19 cellular contexts compared by ENCODE assay signal in genomic region chr6:32615885-32616532, GRCh38. TPM values are rescaled to one million over a fixed set of nuclear protein-coding genes. Genes with fewer than 3 reads are reported as not detected.
DNase-seq lines count a peak whose midpoint lies in the region; ATAC-seq and TF ChIP-seq lines count a peak whose summit lies in the region.
"Had no signal": no experiment of that assay in that cellular context is flagged by ENCODE, and none has a peak within 500 bp of the region (broad histone marks: within the 10 kb centered on the region; RNA-seq: fewer than 3 reads in every experiment).

No MANE protein-coding gene starts in this region.

- peak overlapping the region in 8 of 11 experiments; percentile 12 to 46 (median 35); a peak in 9 of 22 replicates for H3K4me2 ChIP-seq in BLaER1 treated with 17β-estradiol and CSF1 and Interleukin-3, amounts not matched to agents 10 nM and 100 nM

- CTCF ChIA-PET in activated CD4-positive, alpha-beta T cell treated with anti-CD3 and anti-CD28 coated beads for 36 hours (lab: Charles Lee): interaction anchor here (1.0 to 1.2 kb wide), 2 partner anchors 86 to 287 kb away, joined by 3 read pairs; no protein-coding TSS in a partner anchor
- CTCF ChIA-PET in activated B cell treated with CpG ODN at 0.5 μM for 24 hours (lab: Charles Lee): interaction anchor here (0.9 kb wide), 1 partner anchor 21 kb away, joined by 4 read pairs; the partner anchor contains the start of gene HLA-DQA1
- CTCF ChIA-PET in CD4-positive, alpha-beta T cell (lab: Charles Lee): no interaction called here

- ATAC-seq in activated CD4-positive, alpha-beta T cell treated with anti-CD3 and anti-CD28 coated beads for 36 hours: peak; percentile 74
- no peak for ATAC-seq in activated B cell treated with CpG ODN at 0.5 μM for 24 hours (ENCODE audit: low read depth)
- ATAC-seq in naive B cell (ENCODE audit: low read depth in 2 of 2): peak in 1 of 2 donors; percentile 25
- no peak for ATAC-seq in CD4-positive, alpha-beta T cell (ENCODE audit: poor library complexity)

- TF ChIP-seq CTCF in activated B cell treated with CpG ODN at 0.5 μM for 24 hours (IDR thresholded peaks at IDR 0.05): no peak
- TF ChIP-seq CTCF in CD4-positive, alpha-beta T cell (IDR thresholded peaks at IDR 0.05): no peak

- H3K4me1 ChIP-seq in BLaER1 treated with 17β-estradiol and CSF1 and Interleukin-3, amounts not matched to agents 10 nM and 100 nM: peaks cover 0 to 13% (median 3%) of the 10 kb centered on the region in 10 experiments; a peak in 6 of 20 replicates

- peaks cover 21% of the 10 kb centered on the region for H3K4me1 Mint-ChIP-seq in activated CD4-positive, alpha-beta T cell treated with anti-CD3 and anti-CD28 coated beads for 36 hours
- H3K4me1 Mint-ChIP-seq in activated B cell treated with CpG ODN at 0.5 μM for 24 hours: peaks cover 59% of the 10 kb centered on the region
- peaks cover 36 to 53% (median 49%) of the 10 kb centered on the region in 3 donors for H3K4me1 Mint-ChIP-seq in naive B cell
- H3K4me1 Mint-ChIP-seq in CD4-positive, alpha-beta T cell (ENCODE audit: low read depth): peaks cover 3% of the 10 kb centered on the region

- no peaks in the 10 kb centered on the region for H3K27me3 ChIP-seq in BLaER1 treated with 17β-estradiol and CSF1 and Interleukin-3, amounts not matched to agents 10 nM and 100 nM
- H3K27me3 ChIP-seq in CD4-positive, alpha-beta T cell (ENCODE audit: control insufficient read depth, insufficient read depth, low read length): no peaks in the 10 kb centered on the region

- no peaks in the 10 kb centered on the region for H3K27me3 Mint-ChIP-seq in activated CD4-positive, alpha-beta T cell treated with anti-CD3 and anti-CD28 coated beads for 36 hours
- no peaks in the 10 kb centered on the region for H3K27me3 Mint-ChIP-seq in activated B cell treated with CpG ODN at 0.5 μM for 24 hours
- no peaks in the 10 kb centered on the region for H3K27me3 Mint-ChIP-seq in naive B cell
- no peaks in the 10 kb centered on the region for H3K27me3 Mint-ChIP-seq in CD4-positive, alpha-beta T cell

- H4K20me1 ChIP-seq in BLaER1 treated with 17β-estradiol and CSF1 and Interleukin-3, amounts not matched to agents 10 nM and 100 nM: no peaks in the 10 kb centered on the region

- peak overlapping the region in 4 of 11 experiments; percentile 20 to 52 (median 48); a peak in 5 of 22 replicates for H3K27ac ChIP-seq in BLaER1 treated with 17β-estradiol and CSF1 and Interleukin-3, amounts not matched to agents 10 nM and 100 nM
- H3K27ac ChIP-seq in CD4-positive, alpha-beta T cell (ENCODE audit: low read depth, low read length): no peak overlapping the region

- H3K9me3 ChIP-seq in BLaER1 treated with 17β-estradiol and CSF1 and Interleukin-3, amounts not matched to agents 10 nM and 100 nM (replicated peaks in 1 of 11): peaks cover 11 to 21% (median 16%) of the 10 kb centered on the region in 11 experiments
- no peaks in the 10 kb centered on the region for H3K9me3 ChIP-seq in CD4-positive, alpha-beta T cell (ENCODE audit: control insufficient read depth, low read length)

- POLR2A ChIA-PET in activated CD4-positive, alpha-beta T cell treated with anti-CD3 and anti-CD28 coated beads for 36 hours (lab: Charles Lee): no interaction called here
- POLR2A ChIA-PET in activated B cell treated with CpG ODN at 0.5 μM for 24 hours (lab: Charles Lee): interaction anchor here (0.5 to 3.6 kb wide), 10 partner anchors 10 to 86 kb away, joined by 3 to 25 read pairs (median 4); partner anchors contain the start of genes HLA-DQA1 and HLA-DRB5
- POLR2A ChIA-PET in CD4-positive, alpha-beta T cell (lab: Charles Lee): no interaction called here

- peak overlapping the region; percentile 38 for H3K27ac Mint-ChIP-seq in activated CD4-positive, alpha-beta T cell treated with anti-CD3 and anti-CD28 coated beads for 36 hours
- peak overlapping the region; percentile 86 for H3K27ac Mint-ChIP-seq in activated B cell treated with CpG ODN at 0.5 μM for 24 hours
- H3K27ac Mint-ChIP-seq in naive B cell: peak overlapping the region; percentile 92 to 98 (median 94)
- H3K27ac Mint-ChIP-seq in CD4-positive, alpha-beta T cell: no peak overlapping the region
- H3K27ac Mint-ChIP-seq: HFFc6 had no signal

- no peak for DNase-seq in activated CD4-positive, alpha-beta T cell treated with anti-CD3 and anti-CD28 coated beads for 36 hours
- no peak for DNase-seq in activated CD4-positive, alpha-beta T cell treated with anti-CD3 and anti-CD28 coated beads, Interleukin-2, amount 50 U/mL, for 4 hours
- DNase-seq in activated B cell treated with CpG ODN at 0.5 μM for 24 hours: no peak
- no peak for DNase-seq in naive B cell
- no peak for DNase-seq in globus pallidus (ENCODE audit: low spot score)
- DNase-seq in dedifferentiated amniotic fluid mesenchymal stem cell (ENCODE audit: extremely low spot score): no peak
- no peak for DNase-seq in CD4-positive, alpha-beta T cell
- DNase-seq: C1 segment of cervical spinal cord, HFFc6, KG1, NCI-H1048, NCI-H1436 treated with DMSO at 0.1 percent for 48 hours, NCI-H2029 treated with DMSO at 0.1 percent for 48 hours, NCI-H510A, NCI-H82 had no signal

- no peak overlapping the region for H3K4me3 ChIP-seq in BLaER1 treated with 17β-estradiol and CSF1 and Interleukin-3, amounts not matched to agents 10 nM and 100 nM

- peak overlapping the region in 3 of 11 experiments; percentile 9 to 27 (median 11); a peak in 2 of 22 replicates for H3K9ac ChIP-seq in BLaER1 treated with 17β-estradiol and CSF1 and Interleukin-3, amounts not matched to agents 10 nM and 100 nM

- H3K9me3 Mint-ChIP-seq in activated CD4-positive, alpha-beta T cell treated with anti-CD3 and anti-CD28 coated beads for 36 hours (ENCODE audit: low read depth): peaks cover 3% of the 10 kb centered on the region
- H3K9me3 Mint-ChIP-seq in activated B cell treated with CpG ODN at 0.5 μM for 24 hours: peaks cover 9% of the 10 kb centered on the region
- peaks cover 0 to 28% (median 13%) of the 10 kb centered on the region in 7 donors for H3K9me3 Mint-ChIP-seq in naive B cell
- no peaks in the 10 kb centered on the region for H3K9me3 Mint-ChIP-seq in CD4-positive, alpha-beta T cell

- intact Hi-C loops in activated CD4-positive, alpha-beta T cell treated with anti-CD3 and anti-CD28 coated beads for 36 hours (cut with DNase I, micrococcal nuclease): no loop called here
- intact Hi-C loops in activated B cell treated with CpG ODN at 0.5 μM for 24 hours (cut with micrococcal nuclease): no loop called here
- intact Hi-C loops in CD4-positive, alpha-beta T cell (cut with DNase I, micrococcal nuclease): no loop called here

- no peak overlapping the region for H3K4me3 Mint-ChIP-seq in activated CD4-positive, alpha-beta T cell treated with anti-CD3 and anti-CD28 coated beads for 36 hours
- H3K4me3 Mint-ChIP-seq in activated B cell treated with CpG ODN at 0.5 μM for 24 hours: peak overlapping the region; percentile 35
- H3K4me3 Mint-ChIP-seq in naive B cell: peak overlapping the region in 4 of 8 donors; percentile 13 to 47 (median 22)
- H3K4me3 Mint-ChIP-seq in CD4-positive, alpha-beta T cell: no peak overlapping the region
- H3K4me3 Mint-ChIP-seq: HFFc6 had no signal

- no peaks in the 10 kb centered on the region; a peak in 1 of 22 replicates for H3K36me3 ChIP-seq in BLaER1 treated with 17β-estradiol and CSF1 and Interleukin-3, amounts not matched to agents 10 nM and 100 nM

- no peaks in the 10 kb centered on the region for H3K36me3 Mint-ChIP-seq in activated CD4-positive, alpha-beta T cell treated with anti-CD3 and anti-CD28 coated beads for 36 hours (ENCODE audit: low read depth)
- H3K36me3 Mint-ChIP-seq in activated B cell treated with CpG ODN at 0.5 μM for 24 hours (ENCODE audit: low read depth): peaks cover 18% of the 10 kb centered on the region
- H3K36me3 Mint-ChIP-seq in naive B cell: peaks cover 0 to 18% of the 10 kb centered on the region in 2 donors
- H3K36me3 Mint-ChIP-seq in CD4-positive, alpha-beta T cell (ENCODE audit: low read depth): no peaks in the 10 kb centered on the region

RNA-seq across cellular contexts. Expression of gene HLA-DQA1, which starts 21.2 kb away (rescaled TPM):
- total RNA-seq in activated CD4-positive, alpha-beta T cell treated with anti-CD3 and anti-CD28 coated beads for 36 hours: under 1 TPM; 0.32 to 0.61 TPM
- total RNA-seq in activated B cell treated with CpG ODN at 0.5 μM for 24 hours: 628 and 664 TPM in 2 replicates
- 1,000 to 10,000 TPM in 2 of 6 donors, 100 to 1,000 TPM in 4; 309 to 1,253 (median 783) TPM for polyA plus RNA-seq in naive B cell (ENCODE audit: low read depth in 6 of 6)
- 1 to 10 TPM; 5.9 to 6.9 TPM for total RNA-seq in CD4-positive, alpha-beta T cell
- total RNA-seq: A172, H1, HFFc6, M059J had no signal

RNA-seq across cellular contexts. Expression of gene HLA-DRB1, which starts 26.4 kb away (rescaled TPM):
- 10 to 100 TPM; 12.7 to 16.6 TPM for total RNA-seq in activated CD4-positive, alpha-beta T cell treated with anti-CD3 and anti-CD28 coated beads for 36 hours
- 621 and 630 TPM in 2 replicates for total RNA-seq in activated B cell treated with CpG ODN at 0.5 μM for 24 hours
- 1,000 to 10,000 TPM; 2,451 to 5,170 (median 4,939) TPM for polyA plus RNA-seq in naive B cell (ENCODE audit: low read depth in 6 of 6)
- total RNA-seq in CD4-positive, alpha-beta T cell: 10 to 100 TPM; 31.3 to 33.6 TPM
- total RNA-seq: HFFc6 had no signal

RNA-seq across cellular contexts. Expression of gene HLA-DQB1, which starts 50.4 kb away (rescaled TPM):
- total RNA-seq in activated CD4-positive, alpha-beta T cell treated with anti-CD3 and anti-CD28 coated beads for 36 hours: 1 to 10 TPM; 2.3 to 3.1 TPM
- total RNA-seq in activated B cell treated with CpG ODN at 0.5 μM for 24 hours: 262 and 310 TPM in 2 replicates
- polyA plus RNA-seq in naive B cell (ENCODE audit: low read depth in 6 of 6): 1,000 to 10,000 TPM in 5 of 6 donors, 100 to 1,000 TPM in 1; 140 to 2,258 (median 1,433) TPM
- total RNA-seq in CD4-positive, alpha-beta T cell: 10 to 100 TPM; 21.5 to 21.7 TPM
- total RNA-seq: A172, HFFc6, M059J had no signal

Comparison
In these comparisons a context has a peak if more than half of its experiments do, and no peak if none do; other contexts are left out.
1. RNA of gene HLA-DQA1, which starts 21.2 kb away (total RNA-seq): 628 to 664 TPM in activated B cell treated with CpG ODN at 0.5 μM for 24 hours; 5.9 to 6.9 TPM in CD4-positive, alpha-beta T cell and 0.32 to 0.61 TPM in activated CD4-positive, alpha-beta T cell treated with anti-CD3 and anti-CD28 coated beads for 36 hours; every median in the first group is over 10 times any median in the second.
2. RNA of gene HLA-DRB1, which starts 26.4 kb away (total RNA-seq): 621 to 630 TPM in activated B cell treated with CpG ODN at 0.5 μM for 24 hours; 31.3 to 33.6 TPM in CD4-positive, alpha-beta T cell and 12.7 to 16.6 TPM in activated CD4-positive, alpha-beta T cell treated with anti-CD3 and anti-CD28 coated beads for 36 hours; every median in the first group is over 10 times any median in the second.
3. RNA of gene HLA-DQB1, which starts 50.4 kb away (total RNA-seq): 262 to 310 TPM in activated B cell treated with CpG ODN at 0.5 μM for 24 hours; 21.5 to 21.7 TPM in CD4-positive, alpha-beta T cell and 2.3 to 3.1 TPM in activated CD4-positive, alpha-beta T cell treated with anti-CD3 and anti-CD28 coated beads for 36 hours; every median in the first group is over 10 times any median in the second.